Comparison of ENCODE assay signal across 21 cellular contexts in genomic region chrX:131944936-131945902, GRCh38.
"Had no signal": no experiment of that assay in that cellular context is flagged by ENCODE, and none has a peak within 500 bp of the region (broad histone marks: within the 10 kb centered on the region; RNA-seq: fewer than 3 reads in every experiment).

No MANE protein-coding gene starts in this region.

- H3K9me3 Mint-ChIP-seq: activated CD4-positive, alpha-beta memory T cell treated with anti-CD3 and anti-CD28 coated beads for 36 hours; activated T-cell treated with anti-CD3 and anti-CD28 coated beads, Interleukin-2, amount 50 U/mL, for 24 hours; central memory CD8-positive, alpha-beta T cell; T-helper 1 cell treated with Interleukin-12 subunit alpha and Interleukin-12 subunit beta and Interleukin-4 antibody, amounts not matched to agents 30 μg/mL and 1 μg/mL, for 36 hours had no signal

- H3K4me1 ChIP-seq: esophagus squamous epithelium, left ventricle myocardium inferior, upper lobe of left lung had no signal

- H3K4me1 Mint-ChIP-seq: activated CD8-positive, alpha-beta memory T cell treated with anti-CD3 and anti-CD28 coated beads, Interleukin-2, amount 10 ng/mL, durations not matched to agents 7 days and 5 days; central memory CD8-positive, alpha-beta T cell had no signal

- ATAC-seq: activated CD8-positive, alpha-beta memory T cell treated with anti-CD3 and anti-CD28 coated beads, Interleukin-2, amount 10 ng/mL, durations not matched to agents 7 days and 5 days; mucosa of descending colon; naive thymus-derived CD4-positive, alpha-beta T cell had no signal

- H3K27ac Mint-ChIP-seq: activated CD4-positive, alpha-beta memory T cell treated with anti-CD3 and anti-CD28 coated beads for 36 hours; activated CD8-positive, alpha-beta memory T cell treated with anti-CD3 and anti-CD28 coated beads, Interleukin-2, amount 10 ng/mL, durations not matched to agents 7 days and 5 days; activated T-cell treated with anti-CD3 and anti-CD28 coated beads, Interleukin-2, amount 50 U/mL, for 24 hours; brain; naive thymus-derived CD4-positive, alpha-beta T cell; T-helper 1 cell treated with Interleukin-12 subunit alpha and Interleukin-12 subunit beta and Interleukin-4 antibody, amounts not matched to agents 30 μg/mL and 1 μg/mL, for 36 hours had no signal

- H3K4me3 ChIP-seq: coronary artery, esophagus squamous epithelium, left ventricle myocardium inferior, mucosa of descending colon, upper lobe of left lung had no signal

- FAIRE-seq: kidney, TTC549 had no signal

- DNase-seq: activated CD4-positive, alpha-beta memory T cell treated with anti-CD3 and anti-CD28 coated beads for 36 hours; activated CD4-positive, CD25-positive, alpha-beta regulatory T cell; activated CD8-positive, alpha-beta memory T cell treated with anti-CD3 and anti-CD28 coated beads, Interleukin-2, amount 10 ng/mL, durations not matched to agents 7 days and 5 days; activated gamma-delta T cell treated with Interleukin-2 at 50 U/mL for 16 hours; activated T-cell treated with anti-CD3 and anti-CD28 coated beads, Interleukin-2, amount 50 U/mL, for 24 hours; amniotic stem cell; esophagus squamous epithelium; hypothalamus; kidney; left ventricle myocardium inferior; mucosa of descending colon; naive thymus-derived CD4-positive, alpha-beta T cell; stimulated activated CD4-positive, alpha-beta T cell treated with anti-CD3 and anti-CD28 coated beads, Interleukin-2, amount 100 ng/mL, for 48 hours; stimulated activated naive CD4-positive, alpha-beta T cell; upper lobe of left lung had no signal

- H3K36me3 ChIP-seq: esophagus squamous epithelium, left ventricle myocardium inferior, neutrophil, upper lobe of left lung had no signal

- H3K27me3 Mint-ChIP-seq: activated CD4-positive, alpha-beta memory T cell treated with anti-CD3 and anti-CD28 coated beads for 36 hours; activated CD8-positive, alpha-beta memory T cell treated with anti-CD3 and anti-CD28 coated beads, Interleukin-2, amount 10 ng/mL, durations not matched to agents 7 days and 5 days; brain; central memory CD8-positive, alpha-beta T cell; naive thymus-derived CD4-positive, alpha-beta T cell had no signal

- H3K36me3 Mint-ChIP-seq: activated CD4-positive, alpha-beta memory T cell treated with anti-CD3 and anti-CD28 coated beads for 36 hours; activated CD8-positive, alpha-beta memory T cell treated with anti-CD3 and anti-CD28 coated beads, Interleukin-2, amount 10 ng/mL, durations not matched to agents 7 days and 5 days; brain; naive thymus-derived CD4-positive, alpha-beta T cell had no signal

- H3K27ac ChIP-seq: coronary artery, esophagus squamous epithelium, left ventricle myocardium inferior, neutrophil, upper lobe of left lung had no signal

- H3K27me3 ChIP-seq: esophagus squamous epithelium, neutrophil, upper lobe of left lung had no signal

- H3K4me3 Mint-ChIP-seq: activated CD4-positive, alpha-beta memory T cell treated with anti-CD3 and anti-CD28 coated beads for 36 hours; activated CD8-positive, alpha-beta memory T cell treated with anti-CD3 and anti-CD28 coated beads, Interleukin-2, amount 10 ng/mL, durations not matched to agents 7 days and 5 days; activated T-cell treated with anti-CD3 and anti-CD28 coated beads, Interleukin-2, amount 50 U/mL, for 24 hours; brain; central memory CD8-positive, alpha-beta T cell; naive thymus-derived CD4-positive, alpha-beta T cell; T-helper 1 cell treated with Interleukin-12 subunit alpha and Interleukin-12 subunit beta and Interleukin-4 antibody, amounts not matched to agents 30 μg/mL and 1 μg/mL, for 36 hours had no signal

- H3K9me3 ChIP-seq: esophagus squamous epithelium, left ventricle myocardium inferior, mucosa of descending colon, neutrophil, upper lobe of left lung had no signal
